1 cellular context compared by ENCODE assay signal in the genomic region with DNA sequence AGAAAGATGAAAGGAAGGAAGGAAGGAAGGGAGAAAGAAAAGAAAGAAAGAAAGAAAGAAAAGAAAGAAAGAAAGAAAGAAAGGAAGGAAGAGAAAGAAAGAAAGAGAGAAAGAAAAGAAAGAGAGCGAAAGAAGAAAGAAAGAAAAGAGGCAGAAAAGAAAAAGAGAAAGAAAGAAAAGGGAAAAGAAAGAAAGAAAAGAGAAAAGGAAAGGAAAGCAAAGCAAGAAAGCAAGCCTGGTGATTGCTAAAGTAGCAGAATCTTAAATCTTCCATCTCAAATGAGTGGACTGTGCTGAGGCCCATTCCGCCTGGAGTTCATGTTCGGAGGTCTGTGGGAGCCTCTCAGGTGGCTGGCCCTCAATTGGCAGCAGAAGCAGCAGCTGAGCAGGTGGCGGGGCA.
TF ChIP-seq lines count a peak whose summit lies in the region.

No MANE protein-coding gene starts in this region.

TF ChIP-seq in WTC11, 78 proteins besides CTCF, POLR2A, EP300 and RAD21:
- no peak for TF ChIP-seq FOXK1 (CRISPR knock-in tag; IDR thresholded peaks at IDR 0.05)
- TF ChIP-seq, protein P1, sequence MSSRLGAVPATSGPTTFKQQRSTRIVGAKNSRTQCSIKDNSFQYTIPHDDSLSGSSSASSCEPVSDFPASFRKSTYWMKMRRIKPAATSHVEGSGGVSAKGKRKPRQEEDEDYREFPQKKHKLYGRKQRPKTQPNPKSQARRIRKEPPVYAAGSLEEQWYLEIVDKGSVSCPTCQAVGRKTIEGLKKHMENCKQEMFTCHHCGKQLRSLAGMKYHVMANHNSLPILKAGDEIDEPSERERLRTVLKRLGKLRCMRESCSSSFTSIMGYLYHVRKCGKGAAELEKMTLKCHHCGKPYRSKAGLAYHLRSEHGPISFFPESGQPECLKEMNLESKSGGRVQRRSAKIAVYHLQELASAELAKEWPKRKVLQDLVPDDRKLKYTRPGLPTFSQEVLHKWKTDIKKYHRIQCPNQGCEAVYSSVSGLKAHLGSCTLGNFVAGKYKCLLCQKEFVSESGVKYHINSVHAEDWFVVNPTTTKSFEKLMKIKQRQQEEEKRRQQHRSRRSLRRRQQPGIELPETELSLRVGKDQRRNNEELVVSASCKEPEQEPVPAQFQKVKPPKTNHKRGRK (CRISPR knock-in tag; IDR thresholded peaks at IDR 0.05; ENCODE audit: borderline replicate concordance): peak; percentile 93; the same call in 1 of the 2 replicates
